Comparison of ENCODE assay signal across 16 cellular contexts in genomic region chr5:12109075-12109688, GRCh38.
"Had no signal": no experiment of that assay in that cellular context is flagged by ENCODE, and none has a peak within 500 bp of the region (broad histone marks: within the 10 kb centered on the region; RNA-seq: fewer than 3 reads in every experiment).

No MANE protein-coding gene starts in this region.

- H3K27me3 ChIP-seq: gastrocnemius medialis, heart right ventricle, left lung, neutrophil, right atrium auricular region had no signal

- H3K4me3 Mint-ChIP-seq: memory B cell, naive B cell, nephron had no signal

- H3K27me3 Mint-ChIP-seq: memory B cell, naive B cell had no signal

- H3K9me3 Mint-ChIP-seq: nephron had no signal

- H3K27ac Mint-ChIP-seq: memory B cell, nephron had no signal

- H3K27ac ChIP-seq: gastrocnemius medialis, heart right ventricle, left lung, lower lobe of right lung, neutrophil, right atrium auricular region had no signal

- H3K36me3 Mint-ChIP-seq: memory B cell, naive B cell had no signal

- ATAC-seq: esophagus mucosa, gastrocnemius medialis, heart right ventricle, left lung, lower lobe of right lung had no signal

- H3K9me3 ChIP-seq: gastrocnemius medialis, left lung, lower lobe of right lung, neutrophil, right atrium auricular region had no signal

- H3K4me3 ChIP-seq: gastrocnemius medialis, heart right ventricle, left lung, lower lobe of right lung, right atrium auricular region had no signal

- H3K4me1 ChIP-seq: gastrocnemius medialis, heart right ventricle, left lung, lower lobe of right lung, right atrium auricular region had no signal

- H3K4me1 Mint-ChIP-seq: memory B cell, naive B cell, nephron had no signal

- H3K36me3 ChIP-seq: gastrocnemius medialis, heart right ventricle, left lung, lower lobe of right lung, neutrophil, right atrium auricular region had no signal

- DNase-seq: effector memory CD4-positive, alpha-beta T cell; gastrocnemius medialis; heart right ventricle; islet precursor cell; left lung; lower lobe of right lung; midbrain; naive B cell; small intestine; stimulated activated CD4-positive, alpha-beta T cell treated with anti-CD3 and anti-CD28 coated beads, Interleukin-12 subunit alpha, Interleukin-12 subunit beta, amount 100 ng/mL, for 4 hours; stimulated activated naive CD4-positive, alpha-beta T cell had no signal
